ENCODE assay signal across 12 cellular contexts in genomic region chr11:26087095-26087935, GRCh38.
DNase-seq lines count a peak whose midpoint lies in the region; ATAC-seq and TF ChIP-seq lines count a peak whose summit lies in the region.
"Had no signal": no experiment of that assay in that cellular context is flagged by ENCODE, and none has a peak within 500 bp of the region (broad histone marks: within the 10 kb centered on the region; RNA-seq: fewer than 3 reads in every experiment).

No MANE protein-coding gene starts in this region.

- WGBS in gastroesophageal sphincter (ENCODE audit: low coverage in 1 of 2), 2 donors: 92 to 96% methylated on average over 4 of the region's 4 CpGs
- WGBS in heart right ventricle, 2 donors: 85 to 88% methylated on average over 4 of the region's 4 CpGs
- 72 to 90% methylated on average over 4 of the region's 4 CpGs for WGBS in esophagus squamous epithelium, 2 donors

- no peaks in the 10 kb centered on the region for H3K36me3 Mint-ChIP-seq in activated naive CD8-positive, alpha-beta T cell treated with anti-CD3 and anti-CD28 coated beads for 36 hours
- no peaks in the 10 kb centered on the region for H3K36me3 Mint-ChIP-seq in activated naive CD8-positive, alpha-beta T cell treated with anti-CD3 and anti-CD28 coated beads, Interleukin-2, amount 50 U/mL, for 24 hours (ENCODE audit: low read depth)

- H3K4me3 ChIP-seq in gastroesophageal sphincter (no peak overlapping the region), heart right ventricle (no peak overlapping the region), esophagus squamous epithelium (no peak overlapping the region)
- H3K4me3 ChIP-seq: A549, coronary artery had no signal

- ATAC-seq in activated naive CD8-positive, alpha-beta T cell treated with anti-CD3 and anti-CD28 coated beads, Interleukin-2, amount 50 U/mL, for 24 hours: no peak
- ATAC-seq in HG02759 (IDR thresholded peaks at IDR 0.05; ENCODE audit: unreplicated experiment): peak; percentile 95
- ATAC-seq in HG03520 (IDR thresholded peaks at IDR 0.05; ENCODE audit: unreplicated experiment): peak; percentile 97
- ATAC-seq in gastroesophageal sphincter: no peak
- ATAC-seq in heart right ventricle: no peak
- ATAC-seq: A549 had no signal

- TF ChIP-seq EP300 in gastroesophageal sphincter (IDR thresholded peaks at IDR 0.05): no peak

- no peak overlapping the region for H3K27ac ChIP-seq in gastroesophageal sphincter
- no peak overlapping the region for H3K27ac ChIP-seq in heart right ventricle
- no peak overlapping the region for H3K27ac ChIP-seq in esophagus squamous epithelium
- H3K27ac ChIP-seq: A549, coronary artery had no signal

- H3K4me3 Mint-ChIP-seq in activated naive CD8-positive, alpha-beta T cell treated with anti-CD3 and anti-CD28 coated beads for 36 hours: no peak overlapping the region
- no peak overlapping the region for H3K4me3 Mint-ChIP-seq in activated naive CD8-positive, alpha-beta T cell treated with anti-CD3 and anti-CD28 coated beads, Interleukin-2, amount 50 U/mL, for 24 hours

- H3K4me1 Mint-ChIP-seq in activated naive CD8-positive, alpha-beta T cell treated with anti-CD3 and anti-CD28 coated beads for 36 hours: no peaks in the 10 kb centered on the region
- H3K4me1 Mint-ChIP-seq in activated naive CD8-positive, alpha-beta T cell treated with anti-CD3 and anti-CD28 coated beads, Interleukin-2, amount 50 U/mL, for 24 hours: no peaks in the 10 kb centered on the region

- H3K4me1 ChIP-seq in gastroesophageal sphincter (no peaks in the 10 kb centered on the region), heart right ventricle (no peaks in the 10 kb centered on the region), esophagus squamous epithelium (no peaks in the 10 kb centered on the region)
- H3K4me1 ChIP-seq: A549 had no signal

- H3K9me3 ChIP-seq in gastroesophageal sphincter (no peaks in the 10 kb centered on the region), heart right ventricle (no peaks in the 10 kb centered on the region), esophagus squamous epithelium (no peaks in the 10 kb centered on the region)
- H3K9me3 ChIP-seq: A549 had no signal

- H3K9me3 Mint-ChIP-seq in activated naive CD8-positive, alpha-beta T cell treated with anti-CD3 and anti-CD28 coated beads for 36 hours: peaks cover 1% of the 10 kb centered on the region
- H3K9me3 Mint-ChIP-seq in activated naive CD8-positive, alpha-beta T cell treated with anti-CD3 and anti-CD28 coated beads, Interleukin-2, amount 50 U/mL, for 24 hours: peaks cover 8% of the 10 kb centered on the region

- TF ChIP-seq POLR2A in gastroesophageal sphincter (IDR thresholded peaks at IDR 0.05) (no peak), esophagus squamous epithelium (IDR thresholded peaks at IDR 0.05) (no peak)

- H3K36me3 ChIP-seq in gastroesophageal sphincter (no peaks in the 10 kb centered on the region), heart right ventricle (no peaks in the 10 kb centered on the region), esophagus squamous epithelium (no peaks in the 10 kb centered on the region)

- TF ChIP-seq CTCF in gastroesophageal sphincter (IDR thresholded peaks at IDR 0.05) (no peak), heart right ventricle (IDR thresholded peaks at IDR 0.05) (no peak), esophagus squamous epithelium (IDR thresholded peaks at IDR 0.05) (no peak)

- H3K27me3 Mint-ChIP-seq in activated naive CD8-positive, alpha-beta T cell treated with anti-CD3 and anti-CD28 coated beads for 36 hours: no peaks in the 10 kb centered on the region
- no peaks in the 10 kb centered on the region for H3K27me3 Mint-ChIP-seq in activated naive CD8-positive, alpha-beta T cell treated with anti-CD3 and anti-CD28 coated beads, Interleukin-2, amount 50 U/mL, for 24 hours

- H3K27me3 ChIP-seq in gastroesophageal sphincter (no peaks in the 10 kb centered on the region), heart right ventricle (no peaks in the 10 kb centered on the region), esophagus squamous epithelium (no peaks in the 10 kb centered on the region)

- no peak for DNase-seq in activated naive CD8-positive, alpha-beta T cell treated with anti-CD3 and anti-CD28 coated beads for 36 hours
- DNase-seq in activated naive CD8-positive, alpha-beta T cell treated with anti-CD3 and anti-CD28 coated beads, Interleukin-2, amount 50 U/mL, for 24 hours: no peak
- DNase-seq in activated T-cell treated with anti-CD3 and anti-CD28 coated beads, Interleukin-2, amount 50 U/mL, for 1 hour: no peak
- no peak for DNase-seq in heart right ventricle
- DNase-seq in esophagus squamous epithelium (lab: John Stamatoyannopoulos, UW): no peak
- DNase-seq: activated T-cell treated with anti-CD3 and anti-CD28 coated beads for 4 hours; stimulated activated naive CD4-positive, alpha-beta T cell treated with Interleukin-2 at 50 U/mL for 16 hours had no signal

- intact Hi-C loops in heart right ventricle (cut with DNase I) (no loop called here), esophagus squamous epithelium (cut with DNase I) (no loop called here)

- peak overlapping the region; percentile 12 for H3K27ac Mint-ChIP-seq in activated naive CD8-positive, alpha-beta T cell treated with anti-CD3 and anti-CD28 coated beads for 36 hours
- no peak overlapping the region for H3K27ac Mint-ChIP-seq in activated naive CD8-positive, alpha-beta T cell treated with anti-CD3 and anti-CD28 coated beads, Interleukin-2, amount 50 U/mL, for 24 hours

Comparison
In these comparisons a context has a peak if more than half of its experiments do, and no peak if none do; other contexts are left out.
1. ATAC-seq: peak in HG02759 (single experiment) and HG03520 (single experiment); none in activated naive CD8-positive, alpha-beta T cell treated with anti-CD3 and anti-CD28 coated beads, Interleukin-2, amount 50 U/mL, for 24 hours (single experiment), gastroesophageal sphincter (single experiment) and heart right ventricle (0 of 8).